ENCODE assay signal across 9 cellular contexts in genomic region chr1:210819266-210819665, GRCh38.
"Had no signal": no experiment of that assay in that cellular context is flagged by ENCODE, and none has a peak within 500 bp of the region (broad histone marks: within the 10 kb centered on the region; RNA-seq: fewer than 3 reads in every experiment).

No MANE protein-coding gene starts in this region.

- DNase-seq: GM23248, GOT3, H7, HFFc6, KBM-7 had no signal

- H3K9me3 ChIP-seq: HAP-1 had no signal

- H3K4me3 ChIP-seq: GM23248, HAP-1 had no signal

- H3K36me3 ChIP-seq: HAP-1 had no signal

- H3K4me1 ChIP-seq: HAP-1 had no signal

- H3K9ac ChIP-seq: GM23248 had no signal

- H2AFZ ChIP-seq: GM23248 had no signal

- H3K27ac ChIP-seq: GM23248, HL-60 had no signal

- ATAC-seq: HCT116, HepG2 had no signal
